ENCODE assay signal across 8 cellular contexts in genomic region chr22:30265851-30266444, GRCh38. TPM values are rescaled to one million over a fixed set of nuclear protein-coding genes. Genes with fewer than 3 reads are reported as not detected.
DNase-seq lines count a peak whose midpoint lies in the region; ATAC-seq, FAIRE-seq and TF ChIP-seq lines count a peak whose summit lies in the region.

No MANE protein-coding gene starts in this region.

- ATAC-seq in HG02642 (IDR thresholded peaks at IDR 0.05; ENCODE audit: poor library complexity, unreplicated experiment), result peak; percentile 72

- no peak overlapping the region for H3K4me3 ChIP-seq in mucosa of stomach (ENCODE audit: low read length)

- 0 out of 2 replicates have a peak, but pooled peaks have one; percentile 52 for TF ChIP-seq POLR2A in GM12891 (IDR thresholded peaks at IDR 0.05; ENCODE audit: low read depth, low read length)
- TF ChIP-seq POLR2A in Raji (IDR thresholded peaks at IDR 0.05; ENCODE audit: insufficient read depth, low read depth, low read length), result peak; percentile 76

- H3K27me3 ChIP-seq in mucosa of stomach (ENCODE audit: control insufficient read depth, insufficient read depth, low read length), result no peaks in the 10 kb centered on the region

- no peaks in the 10 kb centered on the region for H3K9me3 ChIP-seq in mucosa of stomach (ENCODE audit: control insufficient read depth, low read length)

- DNase-seq in GM12891 (ENCODE audit: insufficient read length, low spot score) (peak; percentile 86), substantia nigra (lab: John Stamatoyannopoulos, UW) (peak in 23 of 49 donors; percentile 6 to 63 (median 25)), ureter (ENCODE audit: low spot score) (no peak), cerebellar cortex (ENCODE audit: low spot score) (no peak)
- DNase-seq in activated naive CD4-positive, alpha-beta T cell treated with Interleukin-2 at 50 U/mL for 16 hours, result peak; percentile 88

- peak overlapping the region; percentile 78 for H3K27ac ChIP-seq in substantia nigra (ENCODE audit: low read depth, low read length, poor library complexity, severe bottlenecking)

- peak overlapping the region; percentile 7 for H3K9ac ChIP-seq in mucosa of stomach (ENCODE audit: low read length)

- peak; percentile 99 for FAIRE-seq in GM12891 (lab: Jason Lieb, UNC)

- peaks cover 4% of the 10 kb centered on the region for H3K4me1 ChIP-seq in mucosa of stomach (ENCODE audit: control insufficient read depth, insufficient read depth, low read length)

- no peaks in the 10 kb centered on the region for H3K36me3 ChIP-seq in mucosa of stomach (ENCODE audit: control insufficient read depth, insufficient read depth, low read length)

TF ChIP-seq in GM12891, 5 proteins besides CTCF, POLR2A, EP300 and RAD21:
- TF ChIP-seq POLR2AphosphoS5 (IDR thresholded peaks at IDR 0.05; ENCODE audit: low read depth, low read length) (peak; percentile 79), POU2F2 (IDR thresholded peaks at IDR 0.05; ENCODE audit: low read depth, low read length) (peak; percentile 70), TAF1 (IDR thresholded peaks at IDR 0.05; ENCODE audit: low read depth, low read length) (no peak; the same call in none of the 2 replicates)

RNA-seq across cellular contexts. Expression of gene OSM, which starts 0.7 kb away (rescaled TPM):
- 0.28 TPM for polyA plus RNA-seq in GM12891 (2012; ENCODE audit: low read depth, missing spikeins)
- total RNA-seq in ureter, result 0.36 TPM

RNA-seq across cellular contexts. Expression of gene LIF, which starts 19.4 kb away (rescaled TPM):
- polyA plus RNA-seq in GM12891 (2012; ENCODE audit: low read depth, missing spikeins), result 2.4 TPM
- total RNA-seq in ureter, result 2.1 TPM

RNA-seq across cellular contexts. Expression of gene CASTOR1, which starts 23.4 kb away (rescaled TPM):
- 4.6 TPM for polyA plus RNA-seq in GM12891 (2012; ENCODE audit: low read depth, missing spikeins)
- 17.5 TPM for total RNA-seq in ureter

Comparison
In these comparisons a context has a peak if more than half of its experiments do, and no peak if none do; other contexts are left out.
1. DNase-seq: peak in GM12891 (single experiment) and activated naive CD4-positive, alpha-beta T cell treated with Interleukin-2 at 50 U/mL for 16 hours (single experiment); none in ureter (single experiment) and cerebellar cortex (single experiment).